In genomic region chr9:136013524-136014034, GRCh38 we compare ENCODE assay signal across 23 cellular contexts. TPM values are rescaled to one million over a fixed set of nuclear protein-coding genes. Genes with fewer than 3 reads are reported as not detected.
DNase-seq lines count a peak whose midpoint lies in the region; ATAC-seq and TF ChIP-seq lines count a peak whose summit lies in the region.
"Had no signal": no experiment of that assay in that cellular context is flagged by ENCODE, and none has a peak within 500 bp of the region (broad histone marks: within the 10 kb centered on the region; RNA-seq: fewer than 3 reads in every experiment).

No MANE protein-coding gene starts in this region.

- H3K4me3 Mint-ChIP-seq in natural killer cell treated with Interleukin-12 subunit alpha and Interleukin-12 subunit beta and Interleukin-15 and Interleukin-18, amount 100 ng/mL, for 72 hours = no peak overlapping the region
- no peak overlapping the region for H3K4me3 Mint-ChIP-seq in natural killer cell
- H3K4me3 Mint-ChIP-seq: brain, neural progenitor cell had no signal

- no peak overlapping the region for H3K4ac ChIP-seq in neuronal stem cell (ENCODE audit: low read length)

- no peak overlapping the region for H3K23ac ChIP-seq in neuronal stem cell (ENCODE audit: low read depth, low read length, poor library complexity)

- H3K27me3 ChIP-seq in dorsolateral prefrontal cortex (no peaks in the 10 kb centered on the region), neuronal stem cell (ENCODE audit: control insufficient read depth in 3 of 3, insufficient read depth in 3 of 3, low read depth in 1 of 3, low read length in 3 of 3) (no peaks in the 10 kb centered on the region), suprapubic skin (no peaks in the 10 kb centered on the region)
- H3K27me3 ChIP-seq: neural progenitor cell, transverse colon had no signal

- peak overlapping the region; percentile 84 for H2BK12ac ChIP-seq in neuronal stem cell (ENCODE audit: low read length)

- H3K9me3 Mint-ChIP-seq in natural killer cell treated with Interleukin-12 subunit alpha and Interleukin-12 subunit beta and Interleukin-15 and Interleukin-18, amount 100 ng/mL, for 72 hours = no peaks in the 10 kb centered on the region
- no peaks in the 10 kb centered on the region for H3K9me3 Mint-ChIP-seq in natural killer cell
- H3K9me3 Mint-ChIP-seq: brain, neural progenitor cell had no signal

- no peak for TF ChIP-seq EP300 in suprapubic skin (IDR thresholded peaks at IDR 0.05)

- H3K36me3 Mint-ChIP-seq in natural killer cell treated with Interleukin-12 subunit alpha and Interleukin-12 subunit beta and Interleukin-15 and Interleukin-18, amount 100 ng/mL, for 72 hours = no peaks in the 10 kb centered on the region
- H3K36me3 Mint-ChIP-seq in natural killer cell = no peaks in the 10 kb centered on the region
- H3K36me3 Mint-ChIP-seq: brain, neural progenitor cell had no signal

- no peak overlapping the region for H4K8ac ChIP-seq in neuronal stem cell (ENCODE audit: low read depth, low read length)

- H2AK5ac ChIP-seq in neuronal stem cell (ENCODE audit: low read depth, low read length) = peak overlapping the region; percentile 92

- H3K27ac ChIP-seq in dorsolateral prefrontal cortex (peak overlapping the region in 34 of 59 donors; percentile 21 to 91 (median 84)), neuronal stem cell (replicated peaks; ENCODE audit: low read length) (no peak overlapping the region), suprapubic skin (no peak overlapping the region)
- H3K27ac ChIP-seq: epithelial cell of prostate, neural progenitor cell had no signal

- peak overlapping the region; percentile 81 for H2BK15ac ChIP-seq in neuronal stem cell (ENCODE audit: low read length)

- H3K27ac Mint-ChIP-seq in natural killer cell treated with Interleukin-12 subunit alpha and Interleukin-12 subunit beta and Interleukin-15 and Interleukin-18, amount 100 ng/mL, for 72 hours = no peak overlapping the region
- no peak overlapping the region for H3K27ac Mint-ChIP-seq in natural killer cell
- H3K27ac Mint-ChIP-seq: neural progenitor cell had no signal

- H3K4me1 Mint-ChIP-seq in natural killer cell treated with Interleukin-12 subunit alpha and Interleukin-12 subunit beta and Interleukin-15 and Interleukin-18, amount 100 ng/mL, for 72 hours (ENCODE audit: low read depth in 2 of 2) = peaks cover 0 to 4% of the 10 kb centered on the region in 2 donors
- H3K4me1 Mint-ChIP-seq in natural killer cell = peaks cover 0 to 6% of the 10 kb centered on the region in 2 donors

- H3K4me1 ChIP-seq in neuronal stem cell (ENCODE audit: control insufficient read depth in 2 of 2, insufficient read depth in 1 of 2, low read depth in 1 of 2, low read length in 2 of 2) = peaks cover 16 to 20% of the 10 kb centered on the region in 2 donors
- H3K4me1 ChIP-seq in suprapubic skin = peaks cover 19% of the 10 kb centered on the region

- H3K4me3 ChIP-seq in dorsolateral prefrontal cortex (no peak overlapping the region), neuronal stem cell (ENCODE audit: low read length in 2 of 2) (no peak overlapping the region), suprapubic skin (no peak overlapping the region)
- H3K4me3 ChIP-seq: neural progenitor cell, transverse colon had no signal

- H2AFZ ChIP-seq in neuronal stem cell (ENCODE audit: low read length) = no peak overlapping the region
- H2AFZ ChIP-seq: neural progenitor cell had no signal

- H3K27me3 Mint-ChIP-seq in natural killer cell treated with Interleukin-12 subunit alpha and Interleukin-12 subunit beta and Interleukin-15 and Interleukin-18, amount 100 ng/mL, for 72 hours = no peaks in the 10 kb centered on the region
- no peaks in the 10 kb centered on the region for H3K27me3 Mint-ChIP-seq in natural killer cell (ENCODE audit: low read depth in 2 of 2)
- H3K27me3 Mint-ChIP-seq: brain had no signal

- no peak for TF ChIP-seq POLR2A in suprapubic skin (IDR thresholded peaks at IDR 0.05)

- H3K14ac ChIP-seq in neuronal stem cell (ENCODE audit: low read length) = no peak overlapping the region

- H2BK5ac ChIP-seq in neuronal stem cell (ENCODE audit: low read length) = no peak overlapping the region

- no peaks in the 10 kb centered on the region for H3K9me3 ChIP-seq in neuronal stem cell (replicated peaks in 1 of 2; ENCODE audit: control insufficient read depth in 2 of 2, insufficient read depth in 1 of 2, low read depth in 1 of 2, low read length in 2 of 2)
- H3K9me3 ChIP-seq in suprapubic skin = no peaks in the 10 kb centered on the region
- H3K9me3 ChIP-seq: SK-N-SH, transverse colon had no signal

- H3K9ac ChIP-seq in neuronal stem cell (ENCODE audit: low read depth, low read length, poor library complexity) = no peak overlapping the region
- H3K9ac ChIP-seq: neural progenitor cell, SK-N-SH had no signal

- TF ChIP-seq CTCF in natural killer cell (IDR thresholded peaks at IDR 0.05) = no peak
- no peak for TF ChIP-seq CTCF in dorsolateral prefrontal cortex (IDR thresholded peaks at IDR 0.05 in 54 of 56, conservative IDR thresholded peaks at IDR 0.05 in 2 of 56; ENCODE audit: low read depth in 1 of 56, partially characterized antibody in 56 of 56)
- TF ChIP-seq CTCF in suprapubic skin (IDR thresholded peaks at IDR 0.05) = no peak

- ATAC-seq in natural killer cell treated with Interleukin-12 subunit alpha and Interleukin-12 subunit beta and Interleukin-15 and Interleukin-18, amount 100 ng/mL, for 72 hours = no peak
- ATAC-seq in natural killer cell (no peak), HG02840 (IDR thresholded peaks at IDR 0.05; ENCODE audit: low FRiP score, unreplicated experiment) (no peak)
- ATAC-seq in stimulated activated naive CD8-positive, alpha-beta T cell treated with anti-CD3 and anti-CD28 coated beads, Interleukin-15, Interleukin-2, amounts not matched to agents 100 U/mL and 50 U/mL, for 24 hours = no peak

- peak; percentile 44 for DNase-seq in natural killer cell treated with Interleukin-12 subunit alpha and Interleukin-12 subunit beta and Interleukin-15 and Interleukin-18, amount 100 ng/mL, for 72 hours (ENCODE audit: low spot score)
- DNase-seq in natural killer cell = no peak
- DNase-seq in dorsolateral prefrontal cortex = peak in 4 of 10 donors; percentile 15 to 35 (median 19)
- no peak for DNase-seq in neuronal stem cell (ENCODE audit: low spot score)
- DNase-seq in suprapubic skin (ENCODE audit: low spot score in 2 of 2) = no peak
- no peak for DNase-seq in stimulated activated naive CD8-positive, alpha-beta T cell treated with anti-CD3 and anti-CD28 coated beads, Interleukin-15, Interleukin-2, amounts not matched to agents 100 U/mL and 50 U/mL, for 24 hours
- DNase-seq: activated gamma-delta T cell; activated T-cell treated with anti-CD3 and anti-CD28 coated beads for 4 hours; C1 segment of cervical spinal cord; DMS79 treated with DMSO at 0.1 percent for 48 hours; effector CD4-positive, alpha-beta T cell; HCEC 1CT; NCI-H1436; NCI-H345; NCI-H774; RPMI8226; SK-N-SH; stimulated activated naive CD4-positive, alpha-beta T cell treated with Interleukin-2 at 50 U/mL for 16 hours had no signal

- intact Hi-C loops in natural killer cell (cut with micrococcal nuclease) (no loop called here), dorsolateral prefrontal cortex (cut with DNase I) (no loop called here)

- H3K79me1 ChIP-seq in neuronal stem cell (ENCODE audit: low read depth, low read length) = peaks cover 13% of the 10 kb centered on the region

- WGBS in neuronal stem cell (ENCODE audit: extremely low coverage in 2 of 2, insufficient read length in 2 of 2, insufficient replicate concordance in 1 of 2), 2 donors = no CpG with 5 or more reads among the region's 21 CpGs
- WGBS in suprapubic skin = 96% methylated on average over 17 of the region's 21 CpGs

- no peak overlapping the region for H3K18ac ChIP-seq in neuronal stem cell (ENCODE audit: low read length)

- no peak overlapping the region for H2BK120ac ChIP-seq in neuronal stem cell (ENCODE audit: low read depth, low read length)

- H4K91ac ChIP-seq in neuronal stem cell (ENCODE audit: low read depth, low read length, poor library complexity) = no peak overlapping the region

- no peak overlapping the region for H3K4me2 ChIP-seq in neuronal stem cell (ENCODE audit: insufficient read depth, low read length, poor library complexity, severe bottlenecking)
- H3K4me2 ChIP-seq: neural progenitor cell, SK-N-SH had no signal

- H3K36me3 ChIP-seq in neuronal stem cell (replicated peaks in 1 of 2; ENCODE audit: control insufficient read depth in 2 of 2, insufficient read depth in 2 of 2, low read length in 2 of 2) (peaks cover 0 to 4% of the 10 kb centered on the region in 2 donors), suprapubic skin (peaks cover 46% of the 10 kb centered on the region)
- H3K36me3 ChIP-seq: neural progenitor cell had no signal

RNA-seq across cellular contexts. Expression of gene UBAC1, which starts 52.4 kb away (rescaled TPM):
- 10 to 100 TPM; 28.9 to 42.4 TPM for total RNA-seq in natural killer cell treated with Interleukin-12 subunit alpha and Interleukin-12 subunit beta and Interleukin-15 and Interleukin-18, amount 100 ng/mL, for 72 hours
- 10 to 100 TPM; 22.7 to 31.8 (median 27.6) TPM for total RNA-seq in natural killer cell
- total RNA-seq in dorsolateral prefrontal cortex = 10 to 100 TPM; 42.5 to 80.5 (median 55.0) TPM
- polyA plus RNA-seq in neuronal stem cell (2013, experiment 1 of 2) = 44.5 TPM
- 42.3 TPM for polyA plus RNA-seq in neuronal stem cell (2013, experiment 2 of 2)
- 10 to 100 TPM; 68.2 to 94.5 (median 83.8) TPM for total RNA-seq in suprapubic skin

Comparison
In these comparisons a context has a peak if more than half of its experiments do, and no peak if none do; other contexts are left out.
1. H3K27ac ChIP-seq: peak in dorsolateral prefrontal cortex (34 of 59); none in neuronal stem cell (single experiment) and suprapubic skin (single experiment).